ENCODE assay signal across 18 cellular contexts in the genomic region with DNA sequence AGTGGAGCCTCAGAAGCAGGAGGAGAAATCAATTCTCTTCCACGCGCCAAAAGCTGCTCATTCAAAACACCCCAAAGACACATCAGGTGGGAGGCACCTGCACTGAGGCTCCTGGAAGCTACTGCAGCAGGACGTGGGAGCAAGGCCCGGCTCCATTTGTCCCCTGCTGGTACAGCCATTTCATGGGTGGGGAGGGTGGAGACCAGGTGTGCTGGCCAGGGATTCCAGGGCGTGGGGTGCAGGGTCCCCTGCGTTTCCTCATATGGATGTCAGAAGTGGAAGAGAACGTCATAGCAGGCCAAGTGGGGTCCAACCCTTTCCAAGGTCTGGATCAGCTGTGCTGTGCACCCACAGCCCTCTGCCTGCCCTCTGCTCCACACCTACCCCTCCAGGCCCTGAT. TPM values are rescaled to one million over a fixed set of nuclear protein-coding genes. Genes with fewer than 3 reads are reported as not detected.
A peak's percentile ranks its signal among the peaks of the same experiment; 100 is the strongest.
DNase-seq lines count a peak whose midpoint lies in the region; ATAC-seq, FAIRE-seq and TF ChIP-seq lines count a peak whose summit lies in the region.
"Had no signal": no experiment of that assay in that cellular context is flagged by ENCODE, and none has a peak within 500 bp of the region (broad histone marks: within the 10 kb centered on the region; RNA-seq: fewer than 3 reads in every experiment).

No MANE protein-coding gene starts in this region.

- TF ChIP-seq CTCF in RWPE2 (IDR thresholded peaks at IDR 0.05; ENCODE audit: poor library complexity, severe bottlenecking) (no peak), kidney (IDR thresholded peaks at IDR 0.05; ENCODE audit: borderline replicate concordance, extremely low read depth, insufficient read depth) (no peak), body of pancreas (IDR thresholded peaks at IDR 0.05) (no peak)

- H3K27me3 ChIP-seq in RWPE2 (ENCODE audit: insufficient read depth, poor library complexity, severe bottlenecking) (no peaks in the 10 kb centered on the region), small intestine (ENCODE audit: control insufficient read depth in 2 of 2, insufficient read depth in 2 of 2, low read length in 2 of 2) (no peaks in the 10 kb centered on the region), body of pancreas (no peaks in the 10 kb centered on the region)

- peak; percentile 2 for DNase-seq in H4 (ENCODE audit: low spot score)
- peak; percentile 24 for DNase-seq in RWPE2 (ENCODE audit: low spot score)
- DNase-seq in kidney: peak; percentile 39
- DNase-seq in small intestine: peak; percentile 60
- no peak for DNase-seq in RCC 7860 (ENCODE audit: low spot score)
- DNase-seq in body of pancreas: no peak
- no peak for DNase-seq in amniotic stem cell (lab: John Stamatoyannopoulos, UW)
- DNase-seq: C1 segment of cervical spinal cord; Calu3; CD4-positive, alpha-beta memory T cell; COR-L47; DMS53; DMS79 treated with DMSO at 0.1 percent for 48 hours; GF-D8; GOT3; HCEC 1CT had no signal

- intact Hi-C loops in kidney (cut with DNase I) (no loop called here), body of pancreas (cut with DNase I) (no loop called here)

- no peak overlapping the region for H3K27ac ChIP-seq in RWPE2 (ENCODE audit: poor library complexity, severe bottlenecking)
- no peak overlapping the region for H3K27ac ChIP-seq in kidney (ENCODE audit: low read depth in 2 of 2, low read length in 2 of 2)
- no peak overlapping the region for H3K27ac ChIP-seq in small intestine (ENCODE audit: low read depth in 1 of 2, low read length in 1 of 2)
- H3K27ac ChIP-seq in body of pancreas: no peak overlapping the region

- no peak for TF ChIP-seq POLR2A in body of pancreas (IDR thresholded peaks at IDR 0.05)

- WGBS in small intestine, 3 donors: 25 to 57% (median 45%) methylated on average over 7 of the region's 7 CpGs
- 83 to 100% methylated on average over 1 to 7 of the region's 7 CpGs for WGBS in body of pancreas, 2 donors

- ATAC-seq in RWPE2 (ENCODE audit: low read depth): no peak
- ATAC-seq in body of pancreas: no peak

- H3K4me3 ChIP-seq in RWPE2 (ENCODE audit: severe bottlenecking) (no peak overlapping the region), kidney (ENCODE audit: low read length in 2 of 2) (no peak overlapping the region), small intestine (ENCODE audit: low read depth in 1 of 2, low read length in 2 of 2) (no peak overlapping the region), body of pancreas (no peak overlapping the region)

- H3K9ac ChIP-seq in kidney (ENCODE audit: low read length in 2 of 2): no peak overlapping the region

- H3K4me1 ChIP-seq in RWPE2 (ENCODE audit: insufficient read depth, poor library complexity, severe bottlenecking): no peaks in the 10 kb centered on the region
- no peaks in the 10 kb centered on the region for H3K4me1 ChIP-seq in kidney (ENCODE audit: control insufficient read depth in 1 of 2, insufficient read depth in 1 of 2, low read depth in 1 of 2, low read length in 2 of 2)
- no peaks in the 10 kb centered on the region for H3K4me1 ChIP-seq in small intestine (ENCODE audit: control insufficient read depth in 2 of 2, insufficient read depth in 1 of 2, low read depth in 1 of 2, low read length in 1 of 2)
- no peaks in the 10 kb centered on the region for H3K4me1 ChIP-seq in body of pancreas

- FAIRE-seq in kidney (lab: Jason Lieb, UNC) (no peak), small intestine (lab: Jason Lieb, UNC) (no peak), RCC 7860 (lab: Jason Lieb, UNC) (no peak)
- FAIRE-seq: GM12891, GM18507 had no signal

- H3K36me3 ChIP-seq in RWPE2 (ENCODE audit: low read depth) (no peaks in the 10 kb centered on the region), kidney (ENCODE audit: control insufficient read depth in 1 of 2, insufficient read depth in 2 of 2, low read length in 2 of 2) (no peaks in the 10 kb centered on the region), small intestine (ENCODE audit: control insufficient read depth in 2 of 2, insufficient read depth in 2 of 2, low read length in 2 of 2) (no peaks in the 10 kb centered on the region), body of pancreas (replicated peaks in 1 of 2; ENCODE audit: insufficient read depth in 1 of 2, low read depth in 2 of 2) (no peaks in the 10 kb centered on the region)

- H3K9me3 ChIP-seq in RWPE2 (ENCODE audit: severe bottlenecking) (no peaks in the 10 kb centered on the region), kidney (ENCODE audit: control insufficient read depth in 1 of 2, low read length in 2 of 2) (no peaks in the 10 kb centered on the region), small intestine (ENCODE audit: control insufficient read depth, low read depth) (no peaks in the 10 kb centered on the region), body of pancreas (no peaks in the 10 kb centered on the region)

RNA-seq across cellular contexts. Expression of a gene that starts 39.1 kb away (rescaled TPM):
- 16.0 and 18.7 TPM in 2 replicates for total RNA-seq in H4 (2014; rRNA removed; shearing (Covaris generic))
- total RNA-seq in kidney (26.8 TPM), body of pancreas (10 to 100 TPM; 15.6 to 17.8 TPM)
- polyA plus RNA-seq in kidney (ENCODE audit: insufficient read depth, low read depth, low replicate concordance) (7.1 TPM), small intestine (10 to 100 TPM in 1 of 3 donors, 1 to 10 TPM in 2; 5.4 to 15.2 (median 6.3) TPM)

Comparison
In these comparisons a context has a peak if more than half of its experiments do, and no peak if none do; other contexts are left out.
1. DNase-seq: peak in H4 (single experiment), RWPE2 (single experiment), kidney (single experiment) and small intestine (single experiment); none in RCC 7860 (single experiment), body of pancreas (0 of 4) and amniotic stem cell (single experiment).